ENCODE assay signal across 28 cellular contexts in the genomic region with DNA sequence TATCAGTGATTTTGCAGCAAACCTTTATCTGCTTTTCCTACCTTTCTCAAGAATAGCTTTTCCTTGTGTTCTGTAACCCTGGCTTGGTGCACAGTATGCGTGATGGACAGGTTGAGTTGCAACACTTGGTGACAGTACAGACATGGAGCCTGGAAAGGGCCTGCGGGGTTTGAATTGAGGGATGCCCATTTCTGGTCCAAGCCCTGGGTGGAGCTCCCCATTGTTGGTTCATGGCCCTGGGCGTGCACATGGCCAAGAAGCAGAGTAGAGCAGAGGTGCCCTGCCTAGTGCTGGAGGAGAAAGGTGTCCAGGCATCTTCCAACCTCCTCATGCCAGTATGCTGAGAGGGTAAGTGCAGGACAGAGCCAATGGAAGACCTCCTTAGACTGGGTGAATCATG.
"Had no signal": no experiment of that assay in that cellular context is flagged by ENCODE, and none has a peak within 500 bp of the region (broad histone marks: within the 10 kb centered on the region; RNA-seq: fewer than 3 reads in every experiment).

No MANE protein-coding gene starts in this region.

- H3K36me3 ChIP-seq: ascending aorta, breast epithelium, cardiac muscle cell, colonic mucosa had no signal

- H3K27me3 ChIP-seq: ascending aorta, breast epithelium, cardiac muscle cell, colonic mucosa had no signal

- ATAC-seq: activated CD4-positive, alpha-beta T cell treated with anti-CD3 and anti-CD28 coated beads for 36 hours; activated CD8-positive, alpha-beta T cell treated with anti-CD3 and anti-CD28 coated beads, Interleukin-2, amount 10 ng/mL, durations not matched to agents 7 days and 5 days; activated T-cell treated with anti-CD3 and anti-CD28 coated beads, Interleukin-2, amount 50 U/mL, for 4 hours; activated T-helper 17 cell treated with anti-CD3 and anti-CD28 coated beads, Interleukin-2, amount 50 U/mL, for 72 hours had no signal

- H3K4me1 Mint-ChIP-seq: activated T-helper 17 cell treated with anti-CD3 and anti-CD28 coated beads, Interleukin-2, amount 50 U/mL, for 72 hours had no signal

- H3K9me3 ChIP-seq: ascending aorta, breast epithelium, colonic mucosa had no signal

- H3K36me3 Mint-ChIP-seq: activated CD4-positive, alpha-beta memory T cell treated with anti-CD3 and anti-CD28 coated beads for 36 hours; activated naive CD8-positive, alpha-beta T cell; brain had no signal

- H3K27ac Mint-ChIP-seq: activated CD4-positive, alpha-beta memory T cell treated with anti-CD3 and anti-CD28 coated beads for 36 hours; activated CD4-positive, alpha-beta T cell treated with anti-CD3 and anti-CD28 coated beads for 36 hours; activated CD4-positive, alpha-beta T cell treated with anti-CD3 and anti-CD28 coated beads, Interleukin-2, amount 10 ng/mL, durations not matched to agents 24 days and 14 days; activated CD8-positive, alpha-beta T cell treated with anti-CD3 and anti-CD28 coated beads, Interleukin-2, amount 10 ng/mL, durations not matched to agents 7 days and 5 days; activated naive CD8-positive, alpha-beta T cell had no signal

- H3K27ac ChIP-seq: breast epithelium, cardiac muscle cell, colonic mucosa, epithelial cell of prostate had no signal

- DNase-seq: activated CD4-positive, alpha-beta memory T cell treated with anti-CD3 and anti-CD28 coated beads for 36 hours; activated CD4-positive, alpha-beta T cell treated with anti-CD3 and anti-CD28 coated beads for 36 hours; activated CD4-positive, alpha-beta T cell treated with anti-CD3 and anti-CD28 coated beads, Interleukin-2, amount 10 ng/mL, durations not matched to agents 24 days and 14 days; activated CD4-positive, CD25-positive, alpha-beta regulatory T cell; activated CD4-positive, CD25-positive, alpha-beta regulatory T cell treated with anti-CD3 and anti-CD28 coated beads, Interleukin-2, amount 50 U/mL, for 72 hours; activated CD8-positive, alpha-beta T cell treated with anti-CD3 and anti-CD28 coated beads, Interleukin-2, amount 10 ng/mL, durations not matched to agents 7 days and 5 days; activated effector memory CD4-positive, alpha-beta T cell treated with Interleukin-2 at 50 U/mL for 16 hours; activated gamma-delta T cell treated with Interleukin-2 at 50 U/mL for 16 hours; activated naive CD4-positive, alpha-beta T cell treated with anti-CD3 and anti-CD28 coated beads, Interleukin-2, amount 50 U/mL, for 16 hours; activated naive CD4-positive, alpha-beta T cell treated with Interleukin-2 at 50 U/mL for 16 hours; activated T-cell treated with anti-CD3 and anti-CD28 coated beads, Interleukin-2, amount 50 U/mL, for 4 hours; central memory CD4-positive, alpha-beta T cell; cerebellar nuclear complex; colonic mucosa; effector CD8-positive, alpha-beta T cell; foreskin fibroblast; head of caudate nucleus; T-helper 2 cell had no signal

- FAIRE-seq: endometrium, endothelial cell of umbilical vein, frontal cortex had no signal

- H3K4me3 Mint-ChIP-seq: activated CD4-positive, alpha-beta memory T cell treated with anti-CD3 and anti-CD28 coated beads for 36 hours; activated CD4-positive, alpha-beta T cell treated with anti-CD3 and anti-CD28 coated beads for 36 hours; activated CD4-positive, alpha-beta T cell treated with anti-CD3 and anti-CD28 coated beads, Interleukin-2, amount 10 ng/mL, durations not matched to agents 24 days and 14 days; activated CD8-positive, alpha-beta T cell treated with anti-CD3 and anti-CD28 coated beads, Interleukin-2, amount 10 ng/mL, durations not matched to agents 7 days and 5 days; activated naive CD8-positive, alpha-beta T cell; activated T-cell treated with anti-CD3 and anti-CD28 coated beads, Interleukin-2, amount 50 U/mL, for 4 hours; activated T-helper 17 cell treated with anti-CD3 and anti-CD28 coated beads, Interleukin-2, amount 50 U/mL, for 72 hours; brain had no signal

- H3K4me3 ChIP-seq: ascending aorta, breast epithelium, cardiac muscle cell, colonic mucosa had no signal

- H3K27me3 Mint-ChIP-seq: activated CD4-positive, alpha-beta memory T cell treated with anti-CD3 and anti-CD28 coated beads for 36 hours; activated CD4-positive, alpha-beta T cell treated with anti-CD3 and anti-CD28 coated beads for 36 hours; activated CD4-positive, alpha-beta T cell treated with anti-CD3 and anti-CD28 coated beads, Interleukin-2, amount 10 ng/mL, durations not matched to agents 24 days and 14 days; activated naive CD8-positive, alpha-beta T cell; activated T-helper 17 cell treated with anti-CD3 and anti-CD28 coated beads, Interleukin-2, amount 50 U/mL, for 72 hours; brain had no signal

- H3K9me3 Mint-ChIP-seq: activated CD4-positive, alpha-beta memory T cell treated with anti-CD3 and anti-CD28 coated beads for 36 hours had no signal
